In genomic region chr12:53695148-53696138, GRCh38 we compare ENCODE assay signal across 8 cellular contexts. TPM values are rescaled to one million over a fixed set of nuclear protein-coding genes. Genes with fewer than 3 reads are reported as not detected.
A peak's percentile ranks its signal among the peaks of the same experiment; 100 is the strongest.
DNase-seq lines count a peak whose midpoint lies in the region; ATAC-seq and TF ChIP-seq lines count a peak whose summit lies in the region.
"Had no signal": no experiment of that assay in that cellular context is flagged by ENCODE, and none has a peak within 500 bp of the region (broad histone marks: within the 10 kb centered on the region; RNA-seq: fewer than 3 reads in every experiment).

No MANE protein-coding gene starts in this region.

- H3K23me2 ChIP-seq in H9 (ENCODE audit: insufficient read length, low read depth, low read length, poor library complexity, severe bottlenecking) = peaks cover 17% of the 10 kb centered on the region

- no peak overlapping the region for H4K91ac ChIP-seq in H9 (ENCODE audit: insufficient read length, low read depth, low read length)

- intact Hi-C loops in dorsolateral prefrontal cortex (cut with DNase I) = no loop called here

- H2BK120ac ChIP-seq in H9 (ENCODE audit: low read depth, low read length, poor library complexity, severe bottlenecking) = no peak overlapping the region

- no peak overlapping the region for H2AFZ ChIP-seq in H9 (ENCODE audit: low read length)

- H2BK5ac ChIP-seq in H9 (ENCODE audit: insufficient read length, low read length) = no peak overlapping the region

- TF ChIP-seq POLR2A in tibial nerve (IDR thresholded peaks at IDR 0.05) = no peak

- no peaks in the 10 kb centered on the region for H3K79me1 ChIP-seq in H9 (ENCODE audit: insufficient read depth, low read depth, low read length, poor library complexity, severe bottlenecking)

- H3K4me1 Mint-ChIP-seq in H9 = peaks cover 28 to 40% of the 10 kb centered on the region in 2 experiments

- TF ChIP-seq CTCF in H9 (conservative IDR thresholded peaks at IDR 0.05) (peak; percentile 47; the same call in 2 of the 3 replicates), WI38 (IDR thresholded peaks at IDR 0.05; ENCODE audit: low read depth, low read length) (0 out of 2 replicates have a peak, but pooled peaks have one; percentile 4), dorsolateral prefrontal cortex (IDR thresholded peaks at IDR 0.05 in 54 of 56, conservative IDR thresholded peaks at IDR 0.05 in 2 of 56; ENCODE audit: low read depth in 1 of 56, partially characterized antibody in 56 of 56) (peak in 4 of 56 donors; percentile 8 to 25 (median 16)), tibial nerve (IDR thresholded peaks at IDR 0.05) (no peak)

- WGBS in H9 (ENCODE audit: extremely low coverage, insufficient read length, low lambda C conversion rate) = no CpG with 5 or more reads among the region's 58 CpGs
- WGBS in tibial nerve, 2 donors = 9 to 15% methylated on average over 41 to 56 of the region's 58 CpGs

- H3K36me3 ChIP-seq in tibial nerve = no peaks in the 10 kb centered on the region

- H3K4me3 Mint-ChIP-seq in H9 = peak overlapping the region; percentile 59 to 72

- H4K20me1 ChIP-seq in H9 (ENCODE audit: control insufficient read depth, insufficient read depth, insufficient read length) = no peaks in the 10 kb centered on the region

- H3K4me2 ChIP-seq in H9 (ENCODE audit: insufficient read depth, insufficient read length, low read length) = peak overlapping the region; percentile 49

- no peak overlapping the region for H3K9ac ChIP-seq in H9 (ENCODE audit: extremely low read depth, insufficient read length, low read length)

- no peak overlapping the region for H4K8ac ChIP-seq in H9 (replicated peaks; ENCODE audit: insufficient read length, low read depth, low read length)

- H3K9me3 Mint-ChIP-seq in H9 = peaks cover 2 to 3% of the 10 kb centered on the region in 2 experiments; a peak in 1 of 5 replicates

- no peak overlapping the region for H3K23ac ChIP-seq in H9 (ENCODE audit: insufficient read length, low read depth, low read length)

- H3K79me2 ChIP-seq in H9 (ENCODE audit: insufficient read depth, low read length) = no peaks in the 10 kb centered on the region

- H3K27me3 Mint-ChIP-seq in H9 (ENCODE audit: low read depth) = peaks cover 61% of the 10 kb centered on the region

- no peak for TF ChIP-seq EP300 in tibial nerve (IDR thresholded peaks at IDR 0.05)

- H3K27me3 ChIP-seq in H9 (ENCODE audit: insufficient read depth, low read length) = peaks cover 4% of the 10 kb centered on the region; the same call in 1 of the 2 replicates
- peaks cover 0 to 16% (median 0%) of the 10 kb centered on the region in 45 donors for H3K27me3 ChIP-seq in dorsolateral prefrontal cortex
- peaks cover 2 to 92% of the 10 kb centered on the region in 2 donors for H3K27me3 ChIP-seq in tibial nerve

- no peak overlapping the region for H2BK20ac ChIP-seq in H9 (ENCODE audit: low read depth, low read length, poor library complexity, severe bottlenecking)

- H2AK5ac ChIP-seq in H9 (ENCODE audit: insufficient read length, low read length) = no peak overlapping the region

- DNase-seq in H9 = peak; percentile 79
- peak in 3 of 10 donors; percentile 46 to 62 (median 53) for DNase-seq in dorsolateral prefrontal cortex
- peak; percentile 41 to 77 for DNase-seq in lung microvascular endothelial cell (ENCODE audit: low read depth in 2 of 2)
- no peak for DNase-seq in tibial nerve (ENCODE audit: low spot score in 2 of 2)
- DNase-seq in UCSD-AML1 (lab: John Stamatoyannopoulos, UW; ENCODE audit: unreplicated experiment) = no peak

- no peak overlapping the region for H4K5ac ChIP-seq in H9 (ENCODE audit: insufficient read length, low read depth, low read length)

- no peak overlapping the region for H3K18ac ChIP-seq in H9 (ENCODE audit: insufficient read length, low read depth, low read length)

- H3K27ac ChIP-seq in H9 (ENCODE audit: insufficient read length, low read depth, low read length) (no peak overlapping the region), dorsolateral prefrontal cortex (peak overlapping the region in 1 of 59 donors; percentile 11), tibial nerve (no peak overlapping the region)
- H3K27ac ChIP-seq: VCaP had no signal

- H3K4me3 ChIP-seq in WI38 (ENCODE audit: low read depth, low read length) = 0 out of 2 replicates have a peak overlapping the region, but pooled peaks have one; percentile 8
- peak overlapping the region; percentile 20 to 70 (median 50) for H3K4me3 ChIP-seq in dorsolateral prefrontal cortex
- H3K4me3 ChIP-seq in tibial nerve = peak overlapping the region in 3 of 4 donors; percentile 16 to 43 (median 21)

- no peak overlapping the region; the same call in 1 of the 2 replicates for H2BK15ac ChIP-seq in H9 (ENCODE audit: low read depth, low read length)

- H3K4ac ChIP-seq in H9 (ENCODE audit: low read depth, low read length) = no peak overlapping the region

- no peak overlapping the region for H3K56ac ChIP-seq in H9 (ENCODE audit: insufficient read length, low read depth, low read length)

- H3K9me3 ChIP-seq in H9 (ENCODE audit: control insufficient read depth, low read depth, low read length) (no peaks in the 10 kb centered on the region), tibial nerve (no peaks in the 10 kb centered on the region)

- ATAC-seq in HG02759 (IDR thresholded peaks at IDR 0.05; ENCODE audit: unreplicated experiment) = no peak

- no peak overlapping the region for H2BK12ac ChIP-seq in H9 (ENCODE audit: insufficient read length, low read depth, low read length)

- H3T11ph ChIP-seq in H9 (ENCODE audit: low read length) = no peak overlapping the region

- H3K27ac Mint-ChIP-seq in H9 = peak overlapping the region in 1 of 3 experiments; percentile 18; a peak in 3 of 7 replicates

- H3K4me1 ChIP-seq in H9 (ENCODE audit: insufficient read depth, low read length) = no peaks in the 10 kb centered on the region; the same call in 1 of the 2 replicates
- H3K4me1 ChIP-seq in tibial nerve = peaks cover 0 to 28% (median 20%) of the 10 kb centered on the region in 4 donors

- no peaks in the 10 kb centered on the region for H3K36me3 Mint-ChIP-seq in H9 (ENCODE audit: insufficient read depth in 1 of 3, low read depth in 3 of 3)

- H3K14ac ChIP-seq in H9 (ENCODE audit: insufficient read depth, low read length) = no peak overlapping the region

RNA-seq across cellular contexts. Expression of gene ATP5MC2, which starts 19.6 kb away (rescaled TPM):
- total RNA-seq in H9 (2021) (379 and 389 TPM in 2 replicates), dorsolateral prefrontal cortex (100 to 1,000 TPM; 147 to 261 (median 203) TPM), lung microvascular endothelial cell (129 and 141 TPM in 2 replicates), tibial nerve (100 to 1,000 TPM; 191 to 223 (median 208) TPM)

RNA-seq across cellular contexts. Expression of gene CALCOCO1, which starts 31.8 kb away (rescaled TPM):
- total RNA-seq in H9 (2021) (21.5 and 22.3 TPM in 2 replicates), dorsolateral prefrontal cortex (100 to 1,000 TPM; 146 to 279 (median 206) TPM), lung microvascular endothelial cell (47.3 and 77.8 TPM in 2 replicates), tibial nerve (100 to 1,000 TPM; 226 to 383 (median 285) TPM)

RNA-seq across cellular contexts. Expression of gene CISTR, which starts 56.3 kb away (rescaled TPM):
- total RNA-seq in H9 (2021) = not detected in 2 replicates
- total RNA-seq in dorsolateral prefrontal cortex = 1 to 10 TPM in 52 of 120 experiments, under 1 TPM in 9, not detected in 59; 0.86 to 3.7 (median 1.4) TPM
- total RNA-seq in lung microvascular endothelial cell = not detected in 2 replicates
- not detected for total RNA-seq in tibial nerve

Comparison
In these comparisons a context has a peak if more than half of its experiments do, and no peak if none do; other contexts are left out.
1. DNase-seq: peak in H9 (single experiment) and lung microvascular endothelial cell (2 of 2); none in tibial nerve (0 of 2) and UCSD-AML1 (single experiment).
2. CTCF ChIP-seq: peak in H9 (single experiment) and WI38 (single experiment); none in tibial nerve (0 of 5).
3. Peak in every context shown above with its lines, with median percentiles within 50 percentile points of each other: H3K4me3 ChIP-seq.